In the genomic region with DNA sequence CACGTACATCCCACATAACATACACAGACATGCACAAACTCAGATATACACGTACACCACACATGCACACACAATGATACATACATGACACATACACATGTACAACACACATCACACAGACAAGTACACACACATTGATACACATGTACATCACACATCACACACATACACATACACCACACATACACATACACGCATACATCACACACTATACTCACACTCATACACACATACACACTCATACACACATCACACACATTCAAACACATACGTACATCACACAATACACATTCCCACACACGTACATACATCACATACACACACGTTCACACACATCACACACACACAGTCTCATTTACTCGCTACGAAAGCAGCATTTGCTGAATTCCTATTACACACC, we compare ENCODE assay signal across 20 cellular contexts.
"Had no signal": no experiment of that assay in that cellular context is flagged by ENCODE, and none has a peak within 500 bp of the region (broad histone marks: within the 10 kb centered on the region; RNA-seq: fewer than 3 reads in every experiment).

No MANE protein-coding gene starts in this region.

- H3K36me3 ChIP-seq: ovary had no signal

- H3K4me3 ChIP-seq: left ventricle myocardium inferior, ovary had no signal

- ATAC-seq: activated CD4-positive, alpha-beta T cell treated with anti-CD3 and anti-CD28 coated beads for 36 hours; activated naive CD4-positive, alpha-beta T cell treated with anti-CD3 and anti-CD28 coated beads, Interleukin-2, amount 50 U/mL, for 72 hours; effector memory CD8-positive, alpha-beta T cell; naive thymus-derived CD4-positive, alpha-beta T cell; sciatic nerve; stimulated activated memory B cell treated with anti-CD40 and anti-IgM and Interleukin-4, amounts not matched to agents 10 μg/mL and 1 μg/mL and 100 μg/mL, for 72 hours; WTC11 had no signal

- DNase-seq: activated CD4-positive, alpha-beta T cell treated with anti-CD3 and anti-CD28 coated beads for 36 hours; activated CD4-positive, alpha-beta T cell treated with anti-CD3 and anti-CD28 coated beads, Interleukin-2, amount 50 U/mL, for 48 hours; activated gamma-delta T cell treated with Interleukin-2 at 50 U/mL for 16 hours; activated T-cell treated with anti-CD3 and anti-CD28 coated beads for 4 hours; effector memory CD8-positive, alpha-beta T cell; foreskin melanocyte; glutamatergic neuron; hypothalamus; kidney glomerular epithelial cell; left ventricle myocardium inferior; mesenchymal stem cell; naive thymus-derived CD4-positive, alpha-beta T cell; ovary; stimulated activated CD4-positive, alpha-beta T cell treated with anti-CD3 and anti-CD28 coated beads, Interleukin-4, amount 100 ng/mL, for 4 hours had no signal

- H3K27me3 ChIP-seq: ovary had no signal

- FAIRE-seq: TTC549 had no signal

- H3K27ac ChIP-seq: epithelial cell of prostate, left ventricle myocardium inferior, ovary had no signal
